In genomic region chr7:132571970-132572369, GRCh38 we compare ENCODE assay signal across 27 cellular contexts.
"Had no signal": no experiment of that assay in that cellular context is flagged by ENCODE, and none has a peak within 500 bp of the region (broad histone marks: within the 10 kb centered on the region; RNA-seq: fewer than 3 reads in every experiment).

No MANE protein-coding gene starts in this region.

- H3K9ac ChIP-seq: parathyroid adenoma had no signal

- FAIRE-seq: islet of Langerhans had no signal

- H2AFZ ChIP-seq: parathyroid adenoma had no signal

- H3K4me3 ChIP-seq: esophagus muscularis mucosa, heart right ventricle, lower lobe of right lung, prostate gland, sigmoid colon, testis, tibial nerve, upper lobe of left lung, uterus had no signal

- H3K9me3 Mint-ChIP-seq: naive thymus-derived CD8-positive, alpha-beta T cell; nephron progenitor cell; stimulated activated effector memory CD8-positive, alpha-beta T cell treated with anti-CD3 and anti-CD28 coated beads, Interleukin-12 subunit alpha, Interleukin-12 subunit beta, amount 100 ng/mL, for 72 hours had no signal

- H3K36me3 ChIP-seq: heart right ventricle, lower lobe of right lung, prostate gland, sigmoid colon, tibial nerve, upper lobe of left lung, uterus had no signal

- H3K4me1 ChIP-seq: uterus had no signal

- H3K79me2 ChIP-seq: parathyroid adenoma had no signal

- H3K9me3 ChIP-seq: esophagus muscularis mucosa, heart right ventricle, lower lobe of right lung, prostate gland, sigmoid colon, testis, tibial nerve, upper lobe of left lung, uterus had no signal

- H3K4me3 Mint-ChIP-seq: stimulated activated effector memory CD8-positive, alpha-beta T cell treated with anti-CD3 and anti-CD28 coated beads, Interleukin-12 subunit alpha, Interleukin-12 subunit beta, amount 100 ng/mL, for 72 hours had no signal

- H3K36me3 Mint-ChIP-seq: naive thymus-derived CD8-positive, alpha-beta T cell; stimulated activated effector memory CD8-positive, alpha-beta T cell treated with anti-CD3 and anti-CD28 coated beads, Interleukin-12 subunit alpha, Interleukin-12 subunit beta, amount 100 ng/mL, for 72 hours had no signal

- H3K27ac ChIP-seq: dorsolateral prefrontal cortex, epithelial cell of prostate, esophagus muscularis mucosa, heart right ventricle, lower lobe of right lung, parathyroid adenoma, prostate gland, sigmoid colon, testis, tibial nerve, upper lobe of left lung, uterus had no signal

- ATAC-seq: heart right ventricle; left ventricle myocardium superior; lower lobe of right lung; naive thymus-derived CD8-positive, alpha-beta T cell; stimulated activated effector memory CD8-positive, alpha-beta T cell treated with anti-CD3 and anti-CD28 coated beads, Interleukin-12 subunit alpha, Interleukin-12 subunit beta, amount 100 ng/mL, for 72 hours; stimulated activated naive CD8-positive, alpha-beta T cell treated with anti-CD3 and anti-CD28 coated beads, Interleukin-15, Interleukin-2, amounts not matched to agents 100 U/mL and 50 U/mL, for 24 hours had no signal

- H3K27me3 ChIP-seq: testis, uterus had no signal

- DNase-seq: cortex of kidney; dorsolateral prefrontal cortex; effector CD4-positive, alpha-beta T cell; foreskin melanocyte; glutamatergic neuron; heart right ventricle; hippocampal formation; left ventricle myocardium superior; lower lobe of right lung; naive thymus-derived CD8-positive, alpha-beta T cell; nephron progenitor cell; right cardiac atrium; sigmoid colon; stimulated activated CD4-positive, alpha-beta T cell treated with anti-CD3 and anti-CD28 coated beads, Interleukin-2, amount 100 ng/mL, for 24 hours; stimulated activated CD4-positive, alpha-beta T cell treated with anti-CD3 and anti-CD28 coated beads, Interleukin-4, amount 100 ng/mL, for 24 hours; stimulated activated naive CD8-positive, alpha-beta T cell treated with anti-CD3 and anti-CD28 coated beads, Interleukin-15, Interleukin-2, amounts not matched to agents 100 U/mL and 50 U/mL, for 24 hours; substantia nigra; testis; upper lobe of left lung; uterus had no signal

- H3K27ac Mint-ChIP-seq: naive thymus-derived CD8-positive, alpha-beta T cell; nephron progenitor cell; stimulated activated effector memory CD8-positive, alpha-beta T cell treated with anti-CD3 and anti-CD28 coated beads, Interleukin-12 subunit alpha, Interleukin-12 subunit beta, amount 100 ng/mL, for 72 hours had no signal
